In the genomic region with DNA sequence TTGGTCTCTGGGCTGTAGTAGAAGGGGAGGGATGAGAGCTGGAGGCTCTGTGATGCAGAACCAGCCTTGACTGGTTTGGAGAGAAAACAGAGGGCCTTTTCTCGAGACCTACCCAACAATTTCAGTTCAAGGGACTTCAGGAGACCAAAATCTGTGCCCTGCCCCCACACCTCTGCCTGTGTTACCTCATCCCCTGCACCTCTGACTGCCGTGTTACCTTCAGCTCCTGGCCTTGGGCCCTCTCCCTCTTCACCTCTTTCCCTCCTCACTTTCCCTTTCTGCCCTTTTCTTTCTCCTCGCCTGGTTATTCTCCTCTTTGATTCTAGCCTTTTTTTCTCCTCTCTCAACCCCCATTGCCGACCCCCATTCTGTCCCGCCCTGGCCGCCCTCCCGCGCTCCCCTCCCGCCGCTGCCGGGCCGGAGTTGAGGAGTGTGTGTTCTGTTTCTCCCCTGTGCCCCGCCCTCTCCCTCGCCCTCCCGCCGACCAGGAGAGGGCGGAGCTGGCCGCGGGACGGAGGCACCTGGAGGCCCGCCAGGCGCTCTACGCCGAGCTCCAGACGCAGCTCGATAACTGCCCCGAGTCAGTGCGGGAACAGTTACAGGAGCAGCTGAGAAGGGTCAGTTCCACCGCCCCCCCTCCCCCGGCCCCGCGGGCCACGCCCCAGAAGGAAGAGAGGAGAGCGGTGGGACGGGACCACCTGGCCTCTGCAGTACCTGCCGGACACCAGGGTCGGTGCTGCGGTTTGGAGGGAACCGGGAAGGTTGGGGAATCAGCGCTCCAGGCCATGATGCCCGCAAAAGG, we compare ENCODE assay signal across 9 cellular contexts. TPM values are rescaled to one million over a fixed set of nuclear protein-coding genes. Genes with fewer than 3 reads are reported as not detected.
A peak's percentile ranks its signal among the peaks of the same experiment; 100 is the strongest.
DNase-seq lines count a peak whose midpoint lies in the region; ATAC-seq and TF ChIP-seq lines count a peak whose summit lies in the region.
"Had no signal": no experiment of that assay in that cellular context is flagged by ENCODE, and none has a peak within 500 bp of the region (broad histone marks: within the 10 kb centered on the region; RNA-seq: fewer than 3 reads in every experiment).

No MANE protein-coding gene starts in this region.

- peak; percentile 58 for DNase-seq in amniotic epithelial cell (ENCODE audit: low read depth)
- DNase-seq in left ventricle myocardium superior = peak; percentile 91
- peak; percentile 31 for DNase-seq in retinal pigment epithelial cell (ENCODE audit: low read depth)
- no peak for DNase-seq in retina

- peak overlapping the region; percentile 78 for H3K27ac ChIP-seq in ACC112 (ENCODE audit: low read depth, low read length)

- peaks cover 55% of the 10 kb centered on the region for H3K4me1 ChIP-seq in ACC112 (ENCODE audit: control insufficient read depth, insufficient read depth, low read length, unreplicated experiment)

- H3K27me3 ChIP-seq in ACC112 (ENCODE audit: insufficient read depth, low read length) = no peaks in the 10 kb centered on the region

- peak; percentile 86 for ATAC-seq in left ventricle myocardium superior
- no peak for ATAC-seq in HG03378 (IDR thresholded peaks at IDR 0.05; ENCODE audit: unreplicated experiment)
- no peak for ATAC-seq in HG02798 (IDR thresholded peaks at IDR 0.05; ENCODE audit: poor library complexity, unreplicated experiment)

- no peak; the same call in 1 of the 2 replicates for TF ChIP-seq EP300 in Ishikawa (IDR thresholded peaks at IDR 0.05; ENCODE audit: borderline replicate concordance)

- peaks cover 3% of the 10 kb centered on the region for H3K79me2 ChIP-seq in ACC112 (ENCODE audit: control insufficient read depth, insufficient read depth, low read length, unreplicated experiment)

- TF ChIP-seq CTCF in retinal pigment epithelial cell (conservative IDR thresholded peaks at IDR 0.05; ENCODE audit: low read depth, low read length) = peak; percentile 22

- no peak overlapping the region; the same call in 1 of the 2 replicates for H3K4me3 ChIP-seq in ACC112 (ENCODE audit: low read depth, low read length)
- peak overlapping the region; percentile 18 for H3K4me3 ChIP-seq in retinal pigment epithelial cell (ENCODE audit: low read length)

- H3K36me3 ChIP-seq in ACC112 (ENCODE audit: insufficient read depth, low read length) = peaks cover 41% of the 10 kb centered on the region

- intact Hi-C loops in left ventricle myocardium superior (cut with micrococcal nuclease) = no loop called here

- H2AFZ ChIP-seq in ACC112 (ENCODE audit: low read length, unreplicated experiment) = no peak overlapping the region

- no peak for TF ChIP-seq RAD21 in Ishikawa (IDR thresholded peaks at IDR 0.05; ENCODE audit: low read depth)

TF ChIP-seq in Ishikawa, 13 proteins besides CTCF, POLR2A, EP300 and RAD21:
- TF ChIP-seq, protein P1, sequence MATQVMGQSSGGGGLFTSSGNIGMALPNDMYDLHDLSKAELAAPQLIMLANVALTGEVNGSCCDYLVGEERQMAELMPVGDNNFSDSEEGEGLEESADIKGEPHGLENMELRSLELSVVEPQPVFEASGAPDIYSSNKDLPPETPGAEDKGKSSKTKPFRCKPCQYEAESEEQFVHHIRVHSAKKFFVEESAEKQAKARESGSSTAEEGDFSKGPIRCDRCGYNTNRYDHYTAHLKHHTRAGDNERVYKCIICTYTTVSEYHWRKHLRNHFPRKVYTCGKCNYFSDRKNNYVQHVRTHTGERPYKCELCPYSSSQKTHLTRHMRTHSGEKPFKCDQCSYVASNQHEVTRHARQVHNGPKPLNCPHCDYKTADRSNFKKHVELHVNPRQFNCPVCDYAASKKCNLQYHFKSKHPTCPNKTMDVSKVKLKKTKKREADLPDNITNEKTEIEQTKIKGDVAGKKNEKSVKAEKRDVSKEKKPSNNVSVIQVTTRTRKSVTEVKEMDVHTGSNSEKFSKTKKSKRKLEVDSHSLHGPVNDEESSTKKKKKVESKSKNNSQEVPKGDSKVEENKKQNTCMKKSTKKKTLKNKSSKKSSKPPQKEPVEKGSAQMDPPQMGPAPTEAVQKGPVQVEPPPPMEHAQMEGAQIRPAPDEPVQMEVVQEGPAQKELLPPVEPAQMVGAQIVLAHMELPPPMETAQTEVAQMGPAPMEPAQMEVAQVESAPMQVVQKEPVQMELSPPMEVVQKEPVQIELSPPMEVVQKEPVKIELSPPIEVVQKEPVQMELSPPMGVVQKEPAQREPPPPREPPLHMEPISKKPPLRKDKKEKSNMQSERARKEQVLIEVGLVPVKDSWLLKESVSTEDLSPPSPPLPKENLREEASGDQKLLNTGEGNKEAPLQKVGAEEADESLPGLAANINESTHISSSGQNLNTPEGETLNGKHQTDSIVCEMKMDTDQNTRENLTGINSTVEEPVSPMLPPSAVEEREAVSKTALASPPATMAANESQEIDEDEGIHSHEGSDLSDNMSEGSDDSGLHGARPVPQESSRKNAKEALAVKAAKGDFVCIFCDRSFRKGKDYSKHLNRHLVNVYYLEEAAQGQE (IDR thresholded peaks at IDR 0.05; ENCODE audit: low read depth) = no peak
- TF ChIP-seq, protein P2, sequence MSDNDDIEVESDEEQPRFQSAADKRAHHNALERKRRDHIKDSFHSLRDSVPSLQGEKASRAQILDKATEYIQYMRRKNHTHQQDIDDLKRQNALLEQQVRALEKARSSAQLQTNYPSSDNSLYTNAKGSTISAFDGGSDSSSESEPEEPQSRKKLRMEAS (IDR thresholded peaks at IDR 0.05) = peak; percentile 43; the same call in 1 of the 2 replicates
- TF ChIP-seq FOXM1 (IDR thresholded peaks at IDR 0.05; ENCODE audit: borderline replicate concordance, low read depth) = no peak
- peak; percentile 60 for TF ChIP-seq TCF12 (IDR thresholded peaks at IDR 0.05; ENCODE audit: low read depth)
- TF ChIP-seq EGR1 (IDR thresholded peaks at IDR 0.05) = no peak
- TF ChIP-seq, protein P3, sequence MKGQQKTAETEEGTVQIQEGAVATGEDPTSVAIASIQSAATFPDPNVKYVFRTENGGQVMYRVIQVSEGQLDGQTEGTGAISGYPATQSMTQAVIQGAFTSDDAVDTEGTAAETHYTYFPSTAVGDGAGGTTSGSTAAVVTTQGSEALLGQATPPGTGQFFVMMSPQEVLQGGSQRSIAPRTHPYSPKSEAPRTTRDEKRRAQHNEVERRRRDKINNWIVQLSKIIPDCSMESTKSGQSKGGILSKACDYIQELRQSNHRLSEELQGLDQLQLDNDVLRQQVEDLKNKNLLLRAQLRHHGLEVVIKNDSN (IDR thresholded peaks at IDR 0.05) = no peak
- TF ChIP-seq ZBTB7A (IDR thresholded peaks at IDR 0.05; ENCODE audit: low read depth) = 0 out of 2 replicates have a peak, but pooled peaks have one; percentile 30
- peak; percentile 74 for TF ChIP-seq NFIC (IDR thresholded peaks at IDR 0.05)

RNA-seq across cellular contexts. Expression of a gene that starts 27.2 kb away (rescaled TPM):
- 97.7 TPM for total RNA-seq in left ventricle myocardium superior

RNA-seq across cellular contexts. Expression of a gene that starts 44.8 kb away (rescaled TPM):
- not detected for total RNA-seq in left ventricle myocardium superior
- total RNA-seq: activated CD8-positive, alpha-beta memory T cell treated with anti-CD3 and anti-CD28 coated beads for 36 hours had no signal
